Comparison of ENCODE assay signal across 10 cellular contexts in the genomic region with DNA sequence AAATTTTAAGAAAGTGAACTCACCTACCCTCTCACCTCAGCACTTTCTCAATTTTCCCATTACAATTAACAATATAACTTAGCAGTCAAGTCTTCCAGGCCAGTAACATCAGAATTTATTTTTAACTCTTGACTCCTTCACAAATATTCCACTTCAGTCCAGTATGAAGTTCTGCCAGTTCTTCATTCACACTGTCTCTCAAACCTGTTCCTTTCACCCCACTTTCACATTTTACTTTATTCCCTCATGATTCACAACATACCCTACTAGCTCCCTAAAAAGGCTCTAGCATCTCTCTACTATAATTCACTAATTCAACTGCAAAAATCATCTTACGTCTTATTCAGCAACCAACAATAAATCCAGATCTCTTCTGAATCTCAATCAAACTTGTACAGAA. TPM values are rescaled to one million over a fixed set of nuclear protein-coding genes. Genes with fewer than 3 reads are reported as not detected.
DNase-seq lines count a peak whose midpoint lies in the region; ATAC-seq and TF ChIP-seq lines count a peak whose summit lies in the region.
"Had no signal": no experiment of that assay in that cellular context is flagged by ENCODE, and none has a peak within 500 bp of the region (broad histone marks: within the 10 kb centered on the region; RNA-seq: fewer than 3 reads in every experiment).

No MANE protein-coding gene starts in this region.

- TF ChIP-seq EP300 in suprapubic skin (IDR thresholded peaks at IDR 0.05) = no peak

- no peak overlapping the region for H2AK5ac ChIP-seq in H9 (ENCODE audit: insufficient read length, low read length)

- H2BK120ac ChIP-seq in H9 (ENCODE audit: low read depth, low read length, poor library complexity, severe bottlenecking) = no peak overlapping the region

- H2BK20ac ChIP-seq in H9 (ENCODE audit: low read depth, low read length, poor library complexity, severe bottlenecking) = no peak overlapping the region

- DNase-seq in H9 (no peak), suprapubic skin (ENCODE audit: low spot score in 2 of 2) (no peak), anterior cingulate cortex (lab: John Stamatoyannopoulos, UW) (no peak), RPMI8226 (no peak)
- no peak for DNase-seq in CD4-positive, alpha-beta T cell
- DNase-seq: activated T-cell treated with anti-CD3 and anti-CD28 coated beads, Interleukin-2, amount 50 U/mL, for 72 hours; effector memory CD8-positive, alpha-beta T cell had no signal

- H4K91ac ChIP-seq in H9 (ENCODE audit: insufficient read length, low read depth, low read length) = no peak overlapping the region

- peaks cover 9% of the 10 kb centered on the region for H3F3A ChIP-seq in SU-DHL-6 (ENCODE audit: insufficient read depth)

- H2BK15ac ChIP-seq in H9 (ENCODE audit: low read depth, low read length) = no peak overlapping the region

- POLR2A ChIA-PET in CD4-positive, alpha-beta T cell (lab: Charles Lee) = interaction anchor here (1.3 to 1.8 kb wide), 2 partner anchors 8 to 11 kb away, joined by 3 to 6 read pairs; no protein-coding TSS in a partner anchor

- intact Hi-C loops in CD4-positive, alpha-beta T cell (cut with DNase I, micrococcal nuclease) = loop anchor here (5.0 to 10.0 kb wide), 8 partner anchors 38 to 766 kb away; a partner anchor contains a TSS

- no peaks in the 10 kb centered on the region for H3K9me2 ChIP-seq in SU-DHL-6 (replicated peaks; ENCODE audit: insufficient read depth, low read length)

- no peaks in the 10 kb centered on the region for H3K23me2 ChIP-seq in H9 (ENCODE audit: insufficient read length, low read depth, low read length, poor library complexity, severe bottlenecking)

- CTCF ChIA-PET in CD4-positive, alpha-beta T cell (lab: Charles Lee) = no interaction called here

- 100% methylated on average over 1 of the region's 1 CpG for WGBS in H9 (ENCODE audit: extremely low coverage, insufficient read length, low lambda C conversion rate)
- WGBS in suprapubic skin = 66% methylated on average over 1 of the region's 1 CpG

- no peaks in the 10 kb centered on the region for H3K9me3 Mint-ChIP-seq in H9
- H3K9me3 Mint-ChIP-seq in CD4-positive, alpha-beta T cell = no peaks in the 10 kb centered on the region
- H3K9me3 Mint-ChIP-seq: activated T-cell treated with anti-CD3 and anti-CD28 coated beads, Interleukin-2, amount 50 U/mL, for 72 hours; effector memory CD8-positive, alpha-beta T cell had no signal

- H3K4me1 ChIP-seq in H9 (ENCODE audit: insufficient read depth, low read length) (no peaks in the 10 kb centered on the region), suprapubic skin (peaks cover 49% of the 10 kb centered on the region)

- H2AFZ ChIP-seq in H9 (ENCODE audit: low read length) (no peak overlapping the region), SU-DHL-6 (ENCODE audit: low read depth, low read length, severe bottlenecking) (no peak overlapping the region)

- no peak overlapping the region for H3K18ac ChIP-seq in H9 (ENCODE audit: insufficient read length, low read depth, low read length)

- no peaks in the 10 kb centered on the region for H3K27me3 ChIP-seq in H9 (ENCODE audit: insufficient read depth, low read length)
- H3K27me3 ChIP-seq in SU-DHL-6 (ENCODE audit: low read length) = no peaks in the 10 kb centered on the region
- no peaks in the 10 kb centered on the region for H3K27me3 ChIP-seq in suprapubic skin
- H3K27me3 ChIP-seq in CD4-positive, alpha-beta T cell (ENCODE audit: control insufficient read depth, insufficient read depth, low read length) = no peaks in the 10 kb centered on the region

- H4K5ac ChIP-seq in H9 (ENCODE audit: insufficient read length, low read depth, low read length) = no peak overlapping the region

- H3K14ac ChIP-seq in H9 (ENCODE audit: insufficient read depth, low read length) = no peak overlapping the region

- no peak overlapping the region for H3K23ac ChIP-seq in H9 (ENCODE audit: insufficient read length, low read depth, low read length)

- H3K9me3 ChIP-seq in H9 (ENCODE audit: control insufficient read depth, low read depth, low read length) (no peaks in the 10 kb centered on the region), SU-DHL-6 (ENCODE audit: insufficient read depth, low read length) (no peaks in the 10 kb centered on the region), iPS-18c (ENCODE audit: control insufficient read depth, insufficient read depth, low read length) (no peaks in the 10 kb centered on the region), suprapubic skin (no peaks in the 10 kb centered on the region)
- no peaks in the 10 kb centered on the region for H3K9me3 ChIP-seq in CD4-positive, alpha-beta T cell (ENCODE audit: control insufficient read depth, low read length)

- no peak for ATAC-seq in CD4-positive, alpha-beta T cell (ENCODE audit: poor library complexity)
- no peak for ATAC-seq in GM21360 (IDR thresholded peaks at IDR 0.05; ENCODE audit: unreplicated experiment)
- ATAC-seq: activated T-cell treated with anti-CD3 and anti-CD28 coated beads, Interleukin-2, amount 50 U/mL, for 72 hours; effector memory CD8-positive, alpha-beta T cell had no signal

- H3K27ac ChIP-seq in H9 (ENCODE audit: insufficient read length, low read depth, low read length) (no peak overlapping the region), SU-DHL-6 (ENCODE audit: low read depth, low read length) (no peak overlapping the region), suprapubic skin (no peak overlapping the region)
- no peak overlapping the region for H3K27ac ChIP-seq in CD4-positive, alpha-beta T cell (ENCODE audit: low read depth, low read length)

- TF ChIP-seq POLR2A in suprapubic skin (IDR thresholded peaks at IDR 0.05) = no peak

- no peak overlapping the region for H4K8ac ChIP-seq in H9 (replicated peaks; ENCODE audit: insufficient read length, low read depth, low read length)

- H3K27me3 Mint-ChIP-seq in H9 (ENCODE audit: low read depth) = no peaks in the 10 kb centered on the region
- H3K27me3 Mint-ChIP-seq in CD4-positive, alpha-beta T cell = no peaks in the 10 kb centered on the region
- H3K27me3 Mint-ChIP-seq: effector memory CD8-positive, alpha-beta T cell had no signal

- H3K4me2 ChIP-seq in H9 (ENCODE audit: insufficient read depth, insufficient read length, low read length) (peak overlapping the region; percentile 57), SU-DHL-6 (ENCODE audit: low read depth, low read length, poor library complexity, severe bottlenecking) (peak overlapping the region; percentile 90)

- H3K4ac ChIP-seq in H9 (ENCODE audit: low read depth, low read length) = no peak overlapping the region

- H2BK12ac ChIP-seq in H9 (ENCODE audit: insufficient read length, low read depth, low read length) = no peak overlapping the region

- peaks cover 16 to 18% of the 10 kb centered on the region in 2 experiments for H3K4me1 Mint-ChIP-seq in H9
- peaks cover 27% of the 10 kb centered on the region for H3K4me1 Mint-ChIP-seq in CD4-positive, alpha-beta T cell (ENCODE audit: low read depth)

- H3K36me3 ChIP-seq in SU-DHL-6 (ENCODE audit: low read length) = peaks cover 4% of the 10 kb centered on the region; the same call in 1 of the 2 replicates
- no peaks in the 10 kb centered on the region for H3K36me3 ChIP-seq in suprapubic skin

- no peaks in the 10 kb centered on the region for H3K79me1 ChIP-seq in H9 (ENCODE audit: insufficient read depth, low read depth, low read length, poor library complexity, severe bottlenecking)

- H3K27ac Mint-ChIP-seq in H9 = no peak overlapping the region
- H3K27ac Mint-ChIP-seq in CD4-positive, alpha-beta T cell = no peak overlapping the region
- H3K27ac Mint-ChIP-seq: activated T-cell treated with anti-CD3 and anti-CD28 coated beads, Interleukin-2, amount 50 U/mL, for 72 hours; effector memory CD8-positive, alpha-beta T cell had no signal

- H3K79me2 ChIP-seq in H9 (ENCODE audit: insufficient read depth, low read length) (peaks cover 51% of the 10 kb centered on the region; the same call in 1 of the 2 replicates), SU-DHL-6 (ENCODE audit: insufficient read depth, low read length) (peaks cover 83% of the 10 kb centered on the region)

- H3K9ac ChIP-seq in H9 (ENCODE audit: extremely low read depth, insufficient read length, low read length) (peak overlapping the region; percentile 44), SU-DHL-6 (ENCODE audit: low read length) (peak overlapping the region; percentile 74)

- TF ChIP-seq CTCF in H9 (conservative IDR thresholded peaks at IDR 0.05) (no peak), SU-DHL-6 (IDR thresholded peaks at IDR 0.05; ENCODE audit: insufficient read depth, low read length, poor library complexity, severe bottlenecking) (no peak), suprapubic skin (IDR thresholded peaks at IDR 0.05) (no peak)
- TF ChIP-seq CTCF in CD4-positive, alpha-beta T cell (IDR thresholded peaks at IDR 0.05) = no peak

- H3K56ac ChIP-seq in H9 (ENCODE audit: insufficient read length, low read depth, low read length) = no peak overlapping the region

- peaks cover 0 to 7% (median 3%) of the 10 kb centered on the region in 3 experiments; a peak in 5 of 7 replicates for H3K36me3 Mint-ChIP-seq in H9 (ENCODE audit: insufficient read depth in 1 of 3, low read depth in 3 of 3)
- H3K36me3 Mint-ChIP-seq in CD4-positive, alpha-beta T cell (ENCODE audit: low read depth) = peaks cover 10% of the 10 kb centered on the region

- H3K4me3 ChIP-seq in SU-DHL-6 (ENCODE audit: insufficient read depth, low read length, poor library complexity, severe bottlenecking) = peak overlapping the region; percentile 98
- H3K4me3 ChIP-seq in iPS-18c (ENCODE audit: insufficient read depth, low read depth, low read length) = peak overlapping the region; percentile 37; the same call in 1 of the 2 replicates
- peak overlapping the region; percentile 95 for H3K4me3 ChIP-seq in suprapubic skin

- H3K4me3 Mint-ChIP-seq in H9 = no peak overlapping the region
- H3K4me3 Mint-ChIP-seq in CD4-positive, alpha-beta T cell = no peak overlapping the region
- H3K4me3 Mint-ChIP-seq: activated T-cell treated with anti-CD3 and anti-CD28 coated beads, Interleukin-2, amount 50 U/mL, for 72 hours; effector memory CD8-positive, alpha-beta T cell had no signal

- no peak overlapping the region for H2BK5ac ChIP-seq in H9 (ENCODE audit: insufficient read length, low read length)

- H3T11ph ChIP-seq in H9 (ENCODE audit: low read length) = no peak overlapping the region

- H4K20me1 ChIP-seq in H9 (ENCODE audit: control insufficient read depth, insufficient read depth, insufficient read length) (no peaks in the 10 kb centered on the region), SU-DHL-6 (ENCODE audit: low read depth, low read length) (peaks cover 39% of the 10 kb centered on the region)

RNA-seq across cellular contexts. Expression of a gene that starts 3.8 kb away (rescaled TPM):
- total RNA-seq in H9 (2021) = 52.8 and 56.5 TPM in 2 replicates
- 10 to 100 TPM; 43.8 to 58.1 (median 53.0) TPM for total RNA-seq in suprapubic skin
- total RNA-seq in CD4-positive, alpha-beta T cell = 10 to 100 TPM; 27.9 to 29.1 TPM

Comparison
In these comparisons a context has a peak if more than half of its experiments do, and no peak if none do; other contexts are left out.
1. H3K4me3 ChIP-seq: peak in every context shown above with its lines; median percentile 98 in SU-DHL-6; 95 in suprapubic skin; 37 in iPS-18c.